1 cellular context compared by ENCODE assay signal in genomic region chrX:133601116-133601515, GRCh38.
TF ChIP-seq lines count a peak whose summit lies in the region.

No MANE protein-coding gene starts in this region.

TF ChIP-seq in WTC11, 78 proteins besides CTCF, POLR2A, EP300 and RAD21 (continued from another document):
- TF ChIP-seq, protein P1, sequence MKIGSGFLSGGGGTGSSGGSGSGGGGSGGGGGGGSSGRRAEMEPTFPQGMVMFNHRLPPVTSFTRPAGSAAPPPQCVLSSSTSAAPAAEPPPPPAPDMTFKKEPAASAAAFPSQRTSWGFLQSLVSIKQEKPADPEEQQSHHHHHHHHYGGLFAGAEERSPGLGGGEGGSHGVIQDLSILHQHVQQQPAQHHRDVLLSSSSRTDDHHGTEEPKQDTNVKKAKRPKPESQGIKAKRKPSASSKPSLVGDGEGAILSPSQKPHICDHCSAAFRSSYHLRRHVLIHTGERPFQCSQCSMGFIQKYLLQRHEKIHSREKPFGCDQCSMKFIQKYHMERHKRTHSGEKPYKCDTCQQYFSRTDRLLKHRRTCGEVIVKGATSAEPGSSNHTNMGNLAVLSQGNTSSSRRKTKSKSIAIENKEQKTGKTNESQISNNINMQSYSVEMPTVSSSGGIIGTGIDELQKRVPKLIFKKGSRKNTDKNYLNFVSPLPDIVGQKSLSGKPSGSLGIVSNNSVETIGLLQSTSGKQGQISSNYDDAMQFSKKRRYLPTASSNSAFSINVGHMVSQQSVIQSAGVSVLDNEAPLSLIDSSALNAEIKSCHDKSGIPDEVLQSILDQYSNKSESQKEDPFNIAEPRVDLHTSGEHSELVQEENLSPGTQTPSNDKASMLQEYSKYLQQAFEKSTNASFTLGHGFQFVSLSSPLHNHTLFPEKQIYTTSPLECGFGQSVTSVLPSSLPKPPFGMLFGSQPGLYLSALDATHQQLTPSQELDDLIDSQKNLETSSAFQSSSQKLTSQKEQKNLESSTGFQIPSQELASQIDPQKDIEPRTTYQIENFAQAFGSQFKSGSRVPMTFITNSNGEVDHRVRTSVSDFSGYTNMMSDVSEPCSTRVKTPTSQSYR (CRISPR knock-in tag; IDR thresholded peaks at IDR 0.05) = no peak
- no peak for TF ChIP-seq USF1 (CRISPR knock-in tag; IDR thresholded peaks at IDR 0.05)
